3 cellular contexts compared by ENCODE assay signal in genomic region chr10:108812906-108813305, GRCh38.
"Had no signal": no experiment of that assay in that cellular context is flagged by ENCODE, and none has a peak within 500 bp of the region (broad histone marks: within the 10 kb centered on the region; RNA-seq: fewer than 3 reads in every experiment).

No MANE protein-coding gene starts in this region.

- DNase-seq: GDM1, GF-D8 had no signal

- ATAC-seq: GM12878 had no signal

- H3K4me3 ChIP-seq: GM12878 had no signal
